16 cellular contexts compared by ENCODE assay signal in the genomic region with DNA sequence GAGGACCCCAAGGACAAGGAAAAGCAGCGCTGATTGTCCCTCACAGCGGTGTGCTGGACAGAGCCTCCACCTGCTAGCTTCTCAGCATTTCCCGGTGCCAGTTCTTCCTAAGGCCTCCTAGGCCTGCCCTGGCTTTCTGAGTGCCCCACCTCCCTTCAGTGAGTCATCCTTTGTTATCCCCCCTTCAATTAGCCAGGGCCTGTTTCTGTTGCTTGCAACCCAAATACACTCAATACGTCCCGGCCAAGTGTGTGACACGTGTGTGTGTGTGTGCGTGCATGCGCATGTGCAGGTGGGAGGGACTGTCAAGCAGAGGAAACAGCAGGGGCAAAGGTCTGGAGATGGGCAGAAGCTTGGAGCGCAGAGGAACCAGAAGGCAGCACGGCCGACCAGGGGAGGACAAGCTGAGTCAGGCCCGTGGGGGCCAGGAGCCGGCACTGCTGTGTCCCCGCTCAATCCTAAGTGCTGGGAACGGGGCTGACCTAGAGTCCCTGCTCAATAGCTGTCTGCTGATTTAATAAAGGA.
DNase-seq lines count a peak whose midpoint lies in the region; ATAC-seq and TF ChIP-seq lines count a peak whose summit lies in the region.
"Had no signal": no experiment of that assay in that cellular context is flagged by ENCODE, and none has a peak within 500 bp of the region (broad histone marks: within the 10 kb centered on the region; RNA-seq: fewer than 3 reads in every experiment).

No MANE protein-coding gene starts in this region.

- H3K4me3 ChIP-seq in SK-N-SH (ENCODE audit: low read depth in 2 of 2, low read length in 1 of 2) (no peak overlapping the region), adrenal gland (no peak overlapping the region), right cardiac atrium (ENCODE audit: low read length) (no peak overlapping the region)
- H3K4me3 ChIP-seq: HAP-1, lung had no signal

- CTCF ChIA-PET in SK-N-SH (lab: Yijun Ruan, JAX) = interaction anchor here (0.6 to 3.2 kb wide), 4 partner anchors 10 to 237 kb away, joined by 3 to 29 read pairs (median 7); no protein-coding TSS in a partner anchor

- H3K4me3 Mint-ChIP-seq in stimulated activated effector memory CD8-positive, alpha-beta T cell treated with anti-CD3 and anti-CD28 coated beads, Interleukin-12 subunit alpha, Interleukin-12 subunit beta, amount 100 ng/mL, for 72 hours = no peak overlapping the region
- H3K4me3 Mint-ChIP-seq: IgD-negative memory B cell had no signal

- H3K9me2 ChIP-seq in SK-N-SH = no peaks in the 10 kb centered on the region

- H3K27ac Mint-ChIP-seq in stimulated activated effector memory CD8-positive, alpha-beta T cell treated with anti-CD3 and anti-CD28 coated beads, Interleukin-12 subunit alpha, Interleukin-12 subunit beta, amount 100 ng/mL, for 72 hours = peak overlapping the region; percentile 93

- ATAC-seq in SK-N-SH treated with all-trans-retinoic acid at 6 μM for 48 hours (no peak; the same call in 2 of the 3 replicates), right cardiac atrium (peak; percentile 12 to 38), GM21360 (IDR thresholded peaks at IDR 0.05; ENCODE audit: unreplicated experiment) (no peak)
- no peak for ATAC-seq in stimulated activated effector memory CD8-positive, alpha-beta T cell treated with anti-CD3 and anti-CD28 coated beads, Interleukin-12 subunit alpha, Interleukin-12 subunit beta, amount 100 ng/mL, for 72 hours

- no peak for TF ChIP-seq RAD21 in SK-N-SH (IDR thresholded peaks at IDR 0.05; ENCODE audit: low read length)

- TF ChIP-seq EP300 in SK-N-SH (IDR thresholded peaks at IDR 0.05; ENCODE audit: borderline replicate concordance in 1 of 2, low read depth in 1 of 2, low read length in 1 of 2) = no peak

- 91% methylated on average over 10 of the region's 15 CpGs for WGBS in SK-N-SH (ENCODE audit: low lambda C conversion rate)
- 63 to 68% (median 66%) methylated on average over 15 of the region's 15 CpGs for WGBS in adrenal gland, 4 donors
- WGBS in right cardiac atrium = 76% methylated on average over 15 of the region's 15 CpGs

- H3K4me1 ChIP-seq in SK-N-SH (ENCODE audit: control insufficient read depth in 1 of 2, insufficient read depth in 2 of 2, low read depth in 1 of 2, low read length in 1 of 2) = peaks cover 0 to 19% of the 10 kb centered on the region in 2 experiments; a peak in 1 of 4 replicates
- peaks cover 15 to 18% of the 10 kb centered on the region in 2 donors for H3K4me1 ChIP-seq in adrenal gland (replicated peaks in 1 of 2)
- no peaks in the 10 kb centered on the region for H3K4me1 ChIP-seq in right cardiac atrium (ENCODE audit: control insufficient read depth, insufficient read depth, low read length)
- H3K4me1 ChIP-seq: HAP-1 had no signal

- H3K9ac ChIP-seq in SK-N-SH = no peak overlapping the region

- intact Hi-C loops in adrenal gland (cut with DNase I) (loop anchor here in 1 of 2 donors (5.0 kb wide), 1 partner anchor 159 kb away; a partner anchor contains a TSS), right cardiac atrium (cut with DNase I) (no loop called here)

- H3K9me3 ChIP-seq in SK-N-SH (no peaks in the 10 kb centered on the region), adrenal gland (replicated peaks in 1 of 3) (no peaks in the 10 kb centered on the region), right cardiac atrium (ENCODE audit: control insufficient read depth, low read length) (no peaks in the 10 kb centered on the region)

- H3K4me2 ChIP-seq in SK-N-SH = no peak overlapping the region

- no peaks in the 10 kb centered on the region for H3K9me3 Mint-ChIP-seq in stimulated activated effector memory CD8-positive, alpha-beta T cell treated with anti-CD3 and anti-CD28 coated beads, Interleukin-12 subunit alpha, Interleukin-12 subunit beta, amount 100 ng/mL, for 72 hours
- H3K9me3 Mint-ChIP-seq: IgD-negative memory B cell had no signal

- POLR2A ChIA-PET in SK-N-SH (lab: Yijun Ruan, JAX) = interaction anchor here (2.3 kb wide), 1 partner anchor 15 kb away, joined by 7 read pairs; no protein-coding TSS in a partner anchor

- TF ChIP-seq CTCF in SK-N-SH (IDR thresholded peaks at IDR 0.05) (no peak), adrenal gland (IDR thresholded peaks at IDR 0.05) (no peak)

- DNase-seq in SK-N-SH = no peak
- peak in 6 of 7 donors; percentile 32 to 65 (median 44) for DNase-seq in adrenal gland
- peak in 1 of 3 donors; percentile 37 for DNase-seq in right cardiac atrium
- DNase-seq in stimulated activated effector memory CD8-positive, alpha-beta T cell treated with anti-CD3 and anti-CD28 coated beads, Interleukin-12 subunit alpha, Interleukin-12 subunit beta, amount 100 ng/mL, for 72 hours (ENCODE audit: low spot score in 2 of 2) = no peak
- no peak for DNase-seq in T-helper 9 cell
- no peak for DNase-seq in NCI-H1105 treated with DMSO at 0.1 percent for 48 hours (lab: John Stamatoyannopoulos, UW)
- DNase-seq: activated CD4-positive, alpha-beta T cell treated with anti-CD3 and anti-CD28 coated beads for 48 hours; activated gamma-delta T cell; NCI-H187; stimulated activated CD4-positive, alpha-beta T cell treated with anti-CD3 and anti-CD28 coated beads, Interleukin-4, amount 100 ng/mL, for 4 hours had no signal

- no peaks in the 10 kb centered on the region for H4K20me1 ChIP-seq in SK-N-SH (ENCODE audit: insufficient read depth)

- H3K79me2 ChIP-seq in SK-N-SH (ENCODE audit: insufficient read depth) = no peaks in the 10 kb centered on the region

- peaks cover 3% of the 10 kb centered on the region for H3F3A ChIP-seq in SK-N-SH (replicated peaks; ENCODE audit: insufficient read depth)

- peaks cover 39% of the 10 kb centered on the region for H3K4me1 Mint-ChIP-seq in stimulated activated effector memory CD8-positive, alpha-beta T cell treated with anti-CD3 and anti-CD28 coated beads, Interleukin-12 subunit alpha, Interleukin-12 subunit beta, amount 100 ng/mL, for 72 hours

- H3K27me3 ChIP-seq in SK-N-SH (ENCODE audit: insufficient read depth) = no peaks in the 10 kb centered on the region
- no peaks in the 10 kb centered on the region for H3K27me3 ChIP-seq in adrenal gland
- H3K27me3 ChIP-seq in right cardiac atrium (ENCODE audit: control insufficient read depth, insufficient read depth) = no peaks in the 10 kb centered on the region

- no peak for TF ChIP-seq POLR2A in adrenal gland (IDR thresholded peaks at IDR 0.05)

- H3K36me3 ChIP-seq in SK-N-SH (replicated peaks in 1 of 2; ENCODE audit: control insufficient read depth in 1 of 2, insufficient read depth in 2 of 2, low read length in 1 of 2) (no peaks in the 10 kb centered on the region), adrenal gland (replicated peaks in 1 of 2) (no peaks in the 10 kb centered on the region)
- H3K36me3 ChIP-seq: HAP-1 had no signal

- H3K36me3 Mint-ChIP-seq in stimulated activated effector memory CD8-positive, alpha-beta T cell treated with anti-CD3 and anti-CD28 coated beads, Interleukin-12 subunit alpha, Interleukin-12 subunit beta, amount 100 ng/mL, for 72 hours = peaks cover 79% of the 10 kb centered on the region

- H2AFZ ChIP-seq in SK-N-SH (ENCODE audit: low read depth) = no peak overlapping the region

- H3K27ac ChIP-seq in SK-N-SH (ENCODE audit: low read depth in 2 of 2, low read length in 1 of 2) (no peak overlapping the region; a peak in 1 of 4 replicates), adrenal gland (peak overlapping the region in 4 of 5 donors; percentile 59 to 84 (median 71)), right cardiac atrium (ENCODE audit: low read length) (no peak overlapping the region)
- H3K27ac ChIP-seq: 22Rv1 had no signal

TF ChIP-seq in SK-N-SH treated with all-trans-retinoic acid at 6 μM for 48 hours, 23 proteins besides CTCF, POLR2A, EP300 and RAD21:
- TF ChIP-seq, protein P1, sequence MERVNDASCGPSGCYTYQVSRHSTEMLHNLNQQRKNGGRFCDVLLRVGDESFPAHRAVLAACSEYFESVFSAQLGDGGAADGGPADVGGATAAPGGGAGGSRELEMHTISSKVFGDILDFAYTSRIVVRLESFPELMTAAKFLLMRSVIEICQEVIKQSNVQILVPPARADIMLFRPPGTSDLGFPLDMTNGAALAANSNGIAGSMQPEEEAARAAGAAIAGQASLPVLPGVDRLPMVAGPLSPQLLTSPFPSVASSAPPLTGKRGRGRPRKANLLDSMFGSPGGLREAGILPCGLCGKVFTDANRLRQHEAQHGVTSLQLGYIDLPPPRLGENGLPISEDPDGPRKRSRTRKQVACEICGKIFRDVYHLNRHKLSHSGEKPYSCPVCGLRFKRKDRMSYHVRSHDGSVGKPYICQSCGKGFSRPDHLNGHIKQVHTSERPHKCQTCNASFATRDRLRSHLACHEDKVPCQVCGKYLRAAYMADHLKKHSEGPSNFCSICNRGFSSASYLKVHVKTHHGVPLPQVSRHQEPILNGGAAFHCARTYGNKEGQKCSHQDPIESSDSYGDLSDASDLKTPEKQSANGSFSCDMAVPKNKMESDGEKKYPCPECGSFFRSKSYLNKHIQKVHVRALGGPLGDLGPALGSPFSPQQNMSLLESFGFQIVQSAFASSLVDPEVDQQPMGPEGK (CRISPR knock-in tag; IDR thresholded peaks at IDR 0.05; ENCODE audit: borderline replicate concordance) = no peak
- TF ChIP-seq GLIS3 (CRISPR knock-in tag; IDR thresholded peaks at IDR 0.05) (no peak), ESRRG (CRISPR knock-in tag; IDR thresholded peaks at IDR 0.05) (no peak), RARB (CRISPR knock-in tag; IDR thresholded peaks at IDR 0.05) (no peak), ARNTL (CRISPR knock-in tag; IDR thresholded peaks at IDR 0.05; ENCODE audit: borderline replicate concordance, low read depth) (no peak), ZC3H10 (CRISPR knock-in tag; IDR thresholded peaks at IDR 0.05) (no peak), BACH2 (CRISPR knock-in tag; IDR thresholded peaks at IDR 0.05; ENCODE audit: borderline replicate concordance) (no peak), ZNF70 (CRISPR knock-in tag; IDR thresholded peaks at IDR 0.05) (no peak), ZFP3 (CRISPR knock-in tag; IDR thresholded peaks at IDR 0.05) (no peak)
- TF ChIP-seq, protein P2, sequence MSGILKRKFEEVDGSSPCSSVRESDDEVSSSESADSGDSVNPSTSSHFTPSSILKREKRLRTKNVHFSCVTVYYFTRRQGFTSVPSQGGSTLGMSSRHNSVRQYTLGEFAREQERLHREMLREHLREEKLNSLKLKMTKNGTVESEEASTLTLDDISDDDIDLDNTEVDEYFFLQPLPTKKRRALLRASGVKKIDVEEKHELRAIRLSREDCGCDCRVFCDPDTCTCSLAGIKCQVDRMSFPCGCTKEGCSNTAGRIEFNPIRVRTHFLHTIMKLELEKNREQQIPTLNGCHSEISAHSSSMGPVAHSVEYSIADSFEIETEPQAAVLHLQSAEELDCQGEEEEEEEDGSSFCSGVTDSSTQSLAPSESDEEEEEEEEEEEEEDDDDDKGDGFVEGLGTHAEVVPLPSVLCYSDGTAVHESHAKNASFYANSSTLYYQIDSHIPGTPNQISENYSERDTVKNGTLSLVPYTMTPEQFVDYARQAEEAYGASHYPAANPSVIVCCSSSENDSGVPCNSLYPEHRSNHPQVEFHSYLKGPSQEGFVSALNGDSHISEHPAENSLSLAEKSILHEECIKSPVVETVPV (CRISPR knock-in tag; IDR thresholded peaks at IDR 0.05) = no peak

Comparison
In these comparisons a context has a peak if more than half of its experiments do, and no peak if none do; other contexts are left out.
1. DNase-seq: peak in adrenal gland (6 of 7); none in SK-N-SH (single experiment), stimulated activated effector memory CD8-positive, alpha-beta T cell treated with anti-CD3 and anti-CD28 coated beads, Interleukin-12 subunit alpha, Interleukin-12 subunit beta, amount 100 ng/mL, for 72 hours (0 of 2), T-helper 9 cell (single experiment) and NCI-H1105 treated with DMSO at 0.1 percent for 48 hours (single experiment).
2. H3K27ac ChIP-seq: peak in adrenal gland (4 of 5); none in SK-N-SH (0 of 2) and right cardiac atrium (single experiment).
3. ATAC-seq: peak in right cardiac atrium (2 of 2); none in SK-N-SH treated with all-trans-retinoic acid at 6 μM for 48 hours (single experiment), stimulated activated effector memory CD8-positive, alpha-beta T cell treated with anti-CD3 and anti-CD28 coated beads, Interleukin-12 subunit alpha, Interleukin-12 subunit beta, amount 100 ng/mL, for 72 hours (single experiment) and GM21360 (single experiment).